Comparison of ENCODE assay signal across 8 cellular contexts in the genomic region with DNA sequence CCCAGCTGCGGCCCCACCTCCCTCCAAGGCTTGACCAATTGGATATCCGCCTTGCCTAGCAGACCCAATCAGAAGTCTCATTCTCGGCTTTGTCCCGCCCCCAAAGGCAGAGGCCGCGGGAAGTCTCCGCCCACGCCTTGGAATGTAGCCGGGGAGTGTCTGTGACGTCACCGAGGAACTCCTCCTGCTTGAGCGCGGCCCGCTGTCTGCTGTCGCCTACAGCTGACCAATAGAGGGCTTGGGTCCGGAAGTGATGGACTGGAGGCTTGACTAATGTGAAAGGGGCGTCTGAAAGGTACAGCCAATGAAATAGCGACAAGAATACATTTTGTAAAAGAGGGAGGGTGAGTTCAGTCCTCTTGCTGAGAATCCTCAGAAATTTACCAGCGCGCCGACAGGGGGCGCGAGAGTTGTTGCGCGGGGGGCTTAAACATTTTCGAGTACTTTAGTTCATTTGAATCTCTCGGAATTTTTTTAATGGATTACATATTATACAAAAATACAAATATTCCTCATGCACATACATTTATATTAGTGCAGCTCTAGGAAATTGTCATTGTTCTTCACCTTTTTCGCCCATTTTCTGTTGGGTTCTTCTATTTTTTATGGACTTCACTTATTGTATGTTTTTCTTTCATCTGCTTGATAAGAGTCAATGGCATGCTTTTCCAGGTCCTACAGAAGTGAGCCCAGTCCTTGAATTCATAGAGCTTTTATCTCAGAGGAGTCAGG. TPM values are rescaled to one million over a fixed set of nuclear protein-coding genes. Genes with fewer than 3 reads are reported as not detected.
DNase-seq lines count a peak whose midpoint lies in the region; ATAC-seq and TF ChIP-seq lines count a peak whose summit lies in the region.

No MANE protein-coding gene starts in this region.

- no peaks in the 10 kb centered on the region for H3K27me3 ChIP-seq in naive thymus-derived CD4-positive, alpha-beta T cell (ENCODE audit: control insufficient read depth in 2 of 2, insufficient read depth in 2 of 2, low read length in 2 of 2)

- H3K27ac Mint-ChIP-seq in activated T-helper 2 cell treated with anti-CD3 and anti-CD28 coated beads, Interferon-gamma antibody, Interleukin-2, Interleukin-4, amounts not matched to agents 10 μg/mL and 5 μg/mL and 100 μg/mL, durations not matched to agents 14 hours and 24 hours and 36 hours = peak overlapping the region; percentile 93
- H3K27ac Mint-ChIP-seq in naive thymus-derived CD4-positive, alpha-beta T cell = peak overlapping the region; percentile 67 to 95 (median 89)
- peak overlapping the region; percentile 87 for H3K27ac Mint-ChIP-seq in stimulated activated memory B cell treated with anti-CD40 and anti-IgM and Interleukin-4, amounts not matched to agents 10 μg/mL and 1 μg/mL and 100 μg/mL, for 72 hours

- H3K4me1 Mint-ChIP-seq in activated T-helper 2 cell treated with anti-CD3 and anti-CD28 coated beads, Interferon-gamma antibody, Interleukin-2, Interleukin-4, amounts not matched to agents 10 μg/mL and 5 μg/mL and 100 μg/mL, durations not matched to agents 14 hours and 24 hours and 36 hours (ENCODE audit: low read depth) = peaks cover 36% of the 10 kb centered on the region
- peaks cover 9 to 54% (median 45%) of the 10 kb centered on the region in 7 donors for H3K4me1 Mint-ChIP-seq in naive thymus-derived CD4-positive, alpha-beta T cell
- H3K4me1 Mint-ChIP-seq in stimulated activated memory B cell treated with anti-CD40 and anti-IgM and Interleukin-4, amounts not matched to agents 10 μg/mL and 1 μg/mL and 100 μg/mL, for 72 hours = peaks cover 19% of the 10 kb centered on the region

- no peaks in the 10 kb centered on the region for H3K27me3 Mint-ChIP-seq in activated T-helper 2 cell treated with anti-CD3 and anti-CD28 coated beads, Interferon-gamma antibody, Interleukin-2, Interleukin-4, amounts not matched to agents 10 μg/mL and 5 μg/mL and 100 μg/mL, durations not matched to agents 14 hours and 24 hours and 36 hours (ENCODE audit: low read depth)
- no peaks in the 10 kb centered on the region for H3K27me3 Mint-ChIP-seq in naive thymus-derived CD4-positive, alpha-beta T cell
- H3K27me3 Mint-ChIP-seq in stimulated activated memory B cell treated with anti-CD40 and anti-IgM and Interleukin-4, amounts not matched to agents 10 μg/mL and 1 μg/mL and 100 μg/mL, for 72 hours = no peaks in the 10 kb centered on the region

- H3K4me3 Mint-ChIP-seq in activated T-helper 2 cell treated with anti-CD3 and anti-CD28 coated beads, Interferon-gamma antibody, Interleukin-2, Interleukin-4, amounts not matched to agents 10 μg/mL and 5 μg/mL and 100 μg/mL, durations not matched to agents 14 hours and 24 hours and 36 hours (ENCODE audit: low read depth) = peak overlapping the region; percentile 96
- peak overlapping the region; percentile 89 to 96 (median 94) for H3K4me3 Mint-ChIP-seq in naive thymus-derived CD4-positive, alpha-beta T cell
- H3K4me3 Mint-ChIP-seq in stimulated activated memory B cell treated with anti-CD40 and anti-IgM and Interleukin-4, amounts not matched to agents 10 μg/mL and 1 μg/mL and 100 μg/mL, for 72 hours = peak overlapping the region; percentile 88

- TF ChIP-seq CTCF in LNCAP (IDR thresholded peaks at IDR 0.05) (peak; percentile 94), fibroblast of mammary gland (conservative IDR thresholded peaks at IDR 0.05; ENCODE audit: control insufficient read depth, insufficient read depth, low read depth, low read length) (peak; percentile 88)

- no peaks in the 10 kb centered on the region for H3K9me3 ChIP-seq in naive thymus-derived CD4-positive, alpha-beta T cell (ENCODE audit: control insufficient read depth in 2 of 3, low read length in 3 of 3)

- ATAC-seq in naive thymus-derived CD4-positive, alpha-beta T cell = peak; percentile 95
- peak; percentile 99 for ATAC-seq in stimulated activated memory B cell treated with anti-CD40 and anti-IgM and Interleukin-4, amounts not matched to agents 10 μg/mL and 1 μg/mL and 100 μg/mL, for 72 hours

- H3K4me1 ChIP-seq in naive thymus-derived CD4-positive, alpha-beta T cell (ENCODE audit: control insufficient read depth in 2 of 2, insufficient read depth in 2 of 2, low read length in 2 of 2) = peaks cover 6 to 14% of the 10 kb centered on the region in 2 donors

- no peaks in the 10 kb centered on the region for H3K9me3 Mint-ChIP-seq in activated T-helper 2 cell treated with anti-CD3 and anti-CD28 coated beads, Interferon-gamma antibody, Interleukin-2, Interleukin-4, amounts not matched to agents 10 μg/mL and 5 μg/mL and 100 μg/mL, durations not matched to agents 14 hours and 24 hours and 36 hours
- peaks cover 0 to 3% (median 0%) of the 10 kb centered on the region in 11 donors for H3K9me3 Mint-ChIP-seq in naive thymus-derived CD4-positive, alpha-beta T cell
- H3K9me3 Mint-ChIP-seq in stimulated activated memory B cell treated with anti-CD40 and anti-IgM and Interleukin-4, amounts not matched to agents 10 μg/mL and 1 μg/mL and 100 μg/mL, for 72 hours = no peaks in the 10 kb centered on the region

- DNase-seq in Daoy (ENCODE audit: low read depth) = peak; percentile 99
- peak; percentile 100 for DNase-seq in H4 (ENCODE audit: low spot score)
- DNase-seq in RPMI7951 (ENCODE audit: low read depth) = peak; percentile 100
- DNase-seq in activated T-helper 2 cell treated with anti-CD3 and anti-CD28 coated beads, Interferon-gamma antibody, Interleukin-2, Interleukin-4, amounts not matched to agents 10 μg/mL and 5 μg/mL and 100 μg/mL, durations not matched to agents 14 hours and 24 hours and 36 hours (ENCODE audit: low spot score) = peak; percentile 98
- DNase-seq in fibroblast of mammary gland (ENCODE audit: low read depth) = peak; percentile 100
- DNase-seq in naive thymus-derived CD4-positive, alpha-beta T cell = peak; percentile 95 to 98 (median 97)

- H3K36me3 ChIP-seq in naive thymus-derived CD4-positive, alpha-beta T cell (ENCODE audit: control insufficient read depth in 2 of 3, insufficient read depth in 3 of 3, low read length in 3 of 3) = peaks cover 0 to 5% (median 0%) of the 10 kb centered on the region in 3 experiments

- peaks cover 25% of the 10 kb centered on the region for H3K36me3 Mint-ChIP-seq in activated T-helper 2 cell treated with anti-CD3 and anti-CD28 coated beads, Interferon-gamma antibody, Interleukin-2, Interleukin-4, amounts not matched to agents 10 μg/mL and 5 μg/mL and 100 μg/mL, durations not matched to agents 14 hours and 24 hours and 36 hours (ENCODE audit: low read depth)
- H3K36me3 Mint-ChIP-seq in naive thymus-derived CD4-positive, alpha-beta T cell = peaks cover 0 to 12% (median 0%) of the 10 kb centered on the region in 5 donors
- H3K36me3 Mint-ChIP-seq in stimulated activated memory B cell treated with anti-CD40 and anti-IgM and Interleukin-4, amounts not matched to agents 10 μg/mL and 1 μg/mL and 100 μg/mL, for 72 hours = peaks cover 7% of the 10 kb centered on the region

- intact Hi-C loops in activated T-helper 2 cell treated with anti-CD3 and anti-CD28 coated beads, Interferon-gamma antibody, Interleukin-2, Interleukin-4, amounts not matched to agents 10 μg/mL and 5 μg/mL and 100 μg/mL, durations not matched to agents 14 hours and 24 hours and 36 hours (cut with micrococcal nuclease) = loop anchor here (1.0 to 10.0 kb wide), 7 partner anchors 9 to 875 kb away; a partner anchor contains a TSS
- intact Hi-C loops in naive thymus-derived CD4-positive, alpha-beta T cell (cut with micrococcal nuclease) = loop anchor here (1.0 to 10.0 kb wide), 13 partner anchors 10 to 1339 kb away; a partner anchor contains a TSS

- peak overlapping the region; percentile 79 for H3K27ac ChIP-seq in naive thymus-derived CD4-positive, alpha-beta T cell (ENCODE audit: low read depth, low read length)

- CTCF ChIA-PET in naive thymus-derived CD4-positive, alpha-beta T cell (lab: Charles Lee) = interaction anchor here (0.6 to 4.0 kb wide), 9 partner anchors 8 to 158 kb away, joined by 3 to 33 read pairs (median 6); no protein-coding TSS in a partner anchor

- POLR2A ChIA-PET in naive thymus-derived CD4-positive, alpha-beta T cell (lab: Charles Lee) = interaction anchor here (0.9 to 1.6 kb wide), 4 partner anchors 10 to 98 kb away, joined by 3 to 7 read pairs (median 4); no protein-coding TSS in a partner anchor

- H3K4me3 ChIP-seq in fibroblast of mammary gland (ENCODE audit: control insufficient read depth, low read depth, low read length) = peak overlapping the region; percentile 93
- peak overlapping the region; percentile 99 for H3K4me3 ChIP-seq in naive thymus-derived CD4-positive, alpha-beta T cell (ENCODE audit: low read length)

RNA-seq across cellular contexts. Expression of a gene that starts 0.4 kb away (rescaled TPM):
- 9.0 and 9.1 TPM in 2 replicates for total RNA-seq in Daoy (2014; rRNA removed; shearing (Covaris generic))
- total RNA-seq in H4 (2014; rRNA removed; shearing (Covaris generic)) = 13.0 and 18.0 TPM in 2 replicates
- 21.2 and 23.8 TPM in 2 replicates for total RNA-seq in RPMI7951 (2014; rRNA removed; shearing (Covaris generic))
- 58.6 and 65.6 TPM in 2 replicates for total RNA-seq in activated T-helper 2 cell treated with anti-CD3 and anti-CD28 coated beads, Interferon-gamma antibody, Interleukin-2, Interleukin-4, amounts not matched to agents 10 μg/mL and 5 μg/mL and 100 μg/mL, durations not matched to agents 14 hours and 24 hours and 36 hours
- 10 to 100 TPM; 15.4 to 46.2 (median 19.6) TPM for total RNA-seq in naive thymus-derived CD4-positive, alpha-beta T cell
- polyA plus RNA-seq in naive thymus-derived CD4-positive, alpha-beta T cell = 1 to 10 TPM; 5.3 to 6.0 TPM

Comparison
In these comparisons a context has a peak if more than half of its experiments do, and no peak if none do; other contexts are left out.
1. Peak in every context shown above with its lines: DNase-seq, ATAC-seq, H3K4me3 ChIP-seq and H3K27ac ChIP-seq.